ENCODE assay signal across 16 cellular contexts in the genomic region with DNA sequence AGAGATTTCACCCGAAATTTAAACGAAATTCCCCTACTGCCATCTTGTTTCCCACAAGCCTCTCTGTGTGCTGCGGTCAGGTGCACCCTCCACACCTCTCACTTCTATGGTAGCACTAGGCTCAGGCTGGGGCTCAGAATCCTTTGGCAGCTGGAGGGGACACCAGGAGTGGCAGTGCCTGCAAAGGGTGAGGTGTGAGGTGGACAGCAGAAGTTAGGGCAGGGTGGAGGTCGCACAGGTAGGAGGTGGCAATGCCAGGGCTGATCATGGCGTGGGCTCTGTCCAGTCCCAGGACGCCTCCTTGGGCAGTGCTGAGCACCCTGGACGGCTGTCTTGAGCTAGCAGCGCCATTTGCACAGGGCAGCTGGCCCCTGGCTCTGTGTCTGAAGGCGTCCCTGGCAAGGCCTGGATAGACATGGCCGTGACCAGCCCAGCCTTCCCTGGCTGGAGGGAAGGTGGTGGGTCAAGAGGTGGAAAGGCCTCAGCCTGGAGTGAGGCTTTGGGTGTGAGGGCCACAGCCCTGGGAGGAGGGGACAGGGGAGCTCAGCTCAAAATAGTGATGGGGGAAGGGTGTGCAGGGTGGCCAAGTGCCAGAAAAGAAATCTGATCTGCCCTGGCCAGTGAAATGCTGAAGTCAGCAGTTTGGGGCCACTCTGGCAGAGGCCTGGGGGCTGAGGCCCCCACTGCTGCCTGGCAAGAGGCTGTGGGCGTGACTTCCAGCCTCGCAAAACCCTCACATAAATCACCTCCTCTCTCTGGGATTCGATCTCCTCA. TPM values are rescaled to one million over a fixed set of nuclear protein-coding genes. Genes with fewer than 3 reads are reported as not detected.
DNase-seq lines count a peak whose midpoint lies in the region; ATAC-seq and TF ChIP-seq lines count a peak whose summit lies in the region.
"Had no signal": no experiment of that assay in that cellular context is flagged by ENCODE, and none has a peak within 500 bp of the region (broad histone marks: within the 10 kb centered on the region; RNA-seq: fewer than 3 reads in every experiment).

No MANE protein-coding gene starts in this region.

- no peak overlapping the region for H3K27ac Mint-ChIP-seq in activated naive CD8-positive, alpha-beta T cell treated with anti-CD3 and anti-CD28 coated beads for 36 hours
- H3K27ac Mint-ChIP-seq: natural killer cell treated with Interleukin-12 subunit alpha and Interleukin-12 subunit beta and Interleukin-15 and Interleukin-18, amount 100 ng/mL, for 72 hours had no signal

- 50% methylated on average over 13 of the region's 13 CpGs for WGBS in right cardiac atrium

- H3K4me3 ChIP-seq in RWPE2 (ENCODE audit: severe bottlenecking) = no peak overlapping the region
- H3K4me3 ChIP-seq in right cardiac atrium (ENCODE audit: low read length) = no peak overlapping the region

- DNase-seq in COLO668 (lab: John Stamatoyannopoulos, UW; ENCODE audit: unreplicated experiment) = peak; percentile 32
- peak; percentile 38 for DNase-seq in RWPE2 (ENCODE audit: low spot score)
- DNase-seq in right cardiac atrium = peak; percentile 49 to 77 (median 69)
- peak; percentile 70 for DNase-seq in sciatic nerve (ENCODE audit: low spot score)
- DNase-seq in activated naive CD8-positive, alpha-beta T cell treated with anti-CD3 and anti-CD28 coated beads for 36 hours = no peak
- DNase-seq: activated gamma-delta T cell treated with Interleukin-2 at 50 U/mL for 16 hours; CD4-positive, alpha-beta memory T cell; effector memory CD4-positive, alpha-beta T cell; NCI-H1436 treated with DMSO at 0.1 percent for 48 hours; WERI-Rb-1 had no signal

- no peaks in the 10 kb centered on the region for H3K36me3 Mint-ChIP-seq in activated naive CD8-positive, alpha-beta T cell treated with anti-CD3 and anti-CD28 coated beads for 36 hours
- H3K36me3 Mint-ChIP-seq: CD4-positive, alpha-beta memory T cell; natural killer cell treated with Interleukin-12 subunit alpha and Interleukin-12 subunit beta and Interleukin-15 and Interleukin-18, amount 100 ng/mL, for 72 hours had no signal

- intact Hi-C loops in right cardiac atrium (cut with DNase I) = loop anchor here in 1 of 4 donors (5.0 kb wide), 1 partner anchor 37 kb away; no protein-coding TSS in a partner anchor
- intact Hi-C loops in sciatic nerve (cut with DNase I) = loop anchor here (5.0 kb wide), 1 partner anchor 37 kb away; no protein-coding TSS in a partner anchor

- no peaks in the 10 kb centered on the region for H3K4me1 Mint-ChIP-seq in activated naive CD8-positive, alpha-beta T cell treated with anti-CD3 and anti-CD28 coated beads for 36 hours
- H3K4me1 Mint-ChIP-seq: CD4-positive, alpha-beta memory T cell had no signal

- H3K4me3 Mint-ChIP-seq in activated naive CD8-positive, alpha-beta T cell treated with anti-CD3 and anti-CD28 coated beads for 36 hours = no peak overlapping the region
- H3K4me3 Mint-ChIP-seq: CD4-positive, alpha-beta memory T cell; natural killer cell treated with Interleukin-12 subunit alpha and Interleukin-12 subunit beta and Interleukin-15 and Interleukin-18, amount 100 ng/mL, for 72 hours had no signal

- TF ChIP-seq CTCF in RWPE2 (IDR thresholded peaks at IDR 0.05; ENCODE audit: poor library complexity, severe bottlenecking) = no peak

- H3K36me3 ChIP-seq in RWPE2 (ENCODE audit: low read depth) = no peaks in the 10 kb centered on the region
- H3K36me3 ChIP-seq: tibial nerve, WERI-Rb-1 had no signal

- no peaks in the 10 kb centered on the region for H3K9me3 Mint-ChIP-seq in activated naive CD8-positive, alpha-beta T cell treated with anti-CD3 and anti-CD28 coated beads for 36 hours
- H3K9me3 Mint-ChIP-seq: CD4-positive, alpha-beta memory T cell; natural killer cell treated with Interleukin-12 subunit alpha and Interleukin-12 subunit beta and Interleukin-15 and Interleukin-18, amount 100 ng/mL, for 72 hours had no signal

- H3K9me3 ChIP-seq in RWPE2 (ENCODE audit: severe bottlenecking) (no peaks in the 10 kb centered on the region), right cardiac atrium (ENCODE audit: control insufficient read depth, low read length) (no peaks in the 10 kb centered on the region)
- H3K9me3 ChIP-seq: tibial nerve had no signal

- H3K27me3 ChIP-seq in RWPE2 (ENCODE audit: insufficient read depth, poor library complexity, severe bottlenecking) = no peaks in the 10 kb centered on the region
- H3K27me3 ChIP-seq in right cardiac atrium (ENCODE audit: control insufficient read depth, insufficient read depth) = no peaks in the 10 kb centered on the region
- H3K27me3 ChIP-seq: tibial nerve had no signal

- no peaks in the 10 kb centered on the region for H3K4me1 ChIP-seq in RWPE2 (ENCODE audit: insufficient read depth, poor library complexity, severe bottlenecking)
- peaks cover 74% of the 10 kb centered on the region for H3K4me1 ChIP-seq in right cardiac atrium (ENCODE audit: control insufficient read depth, insufficient read depth, low read length)

- H3K27me3 Mint-ChIP-seq in activated naive CD8-positive, alpha-beta T cell treated with anti-CD3 and anti-CD28 coated beads for 36 hours = peaks cover 4% of the 10 kb centered on the region
- H3K27me3 Mint-ChIP-seq: CD4-positive, alpha-beta memory T cell; natural killer cell treated with Interleukin-12 subunit alpha and Interleukin-12 subunit beta and Interleukin-15 and Interleukin-18, amount 100 ng/mL, for 72 hours had no signal

- H3K27ac ChIP-seq in RWPE2 (ENCODE audit: poor library complexity, severe bottlenecking) (no peak overlapping the region), right cardiac atrium (ENCODE audit: low read length) (peak overlapping the region; percentile 14)
- H3K27ac ChIP-seq: HL-60, WERI-Rb-1 had no signal

- no peak for ATAC-seq in RWPE2 (ENCODE audit: low read depth)
- ATAC-seq in right cardiac atrium = no peak
- ATAC-seq in sciatic nerve = no peak
- no peak for ATAC-seq in HG03025 (IDR thresholded peaks at IDR 0.05; ENCODE audit: low FRiP score, unreplicated experiment)
- no peak for ATAC-seq in HG02885 (IDR thresholded peaks at IDR 0.05; ENCODE audit: poor library complexity, unreplicated experiment)
- no peak for ATAC-seq in GM19463 (IDR thresholded peaks at IDR 0.05; ENCODE audit: unreplicated experiment)
- ATAC-seq: natural killer cell treated with Interleukin-12 subunit alpha and Interleukin-12 subunit beta and Interleukin-15 and Interleukin-18, amount 100 ng/mL, for 72 hours had no signal

RNA-seq across cellular contexts. Expression of a gene that starts 40.0 kb away (rescaled TPM):
- total RNA-seq in right cardiac atrium (10 to 100 TPM; 60.4 to 75.3 (median 63.8) TPM), sciatic nerve (150 TPM)
- polyA plus RNA-seq in right cardiac atrium = 31.3 TPM
- total RNA-seq in activated naive CD8-positive, alpha-beta T cell treated with anti-CD3 and anti-CD28 coated beads for 36 hours = under 1 TPM; 0.78 to 0.80 TPM

RNA-seq across cellular contexts. Expression of a gene that starts 58.1 kb away (rescaled TPM):
- 100 to 1,000 TPM in 3 of 4 donors, 10 to 100 TPM in 1; 91.8 to 121 (median 110) TPM for total RNA-seq in right cardiac atrium
- polyA plus RNA-seq in right cardiac atrium = 97.7 TPM
- total RNA-seq in sciatic nerve = 18.8 TPM
- 100 to 1,000 TPM; 163 to 176 TPM for total RNA-seq in activated naive CD8-positive, alpha-beta T cell treated with anti-CD3 and anti-CD28 coated beads for 36 hours

Comparison
In these comparisons a context has a peak if more than half of its experiments do, and no peak if none do; other contexts are left out.
1. RNA of a gene that starts 40.0 kb away (total RNA-seq): 150 TPM in sciatic nerve (single experiment) and 60.4 to 75.3 TPM in right cardiac atrium; 0.78 to 0.80 TPM in activated naive CD8-positive, alpha-beta T cell treated with anti-CD3 and anti-CD28 coated beads for 36 hours; every median in the first group is over 10 times any median in the second.